Comparison of ENCODE assay signal across 8 cellular contexts in genomic region chr1:54312874-54313316, GRCh38.
DNase-seq lines count a peak whose midpoint lies in the region; ATAC-seq and TF ChIP-seq lines count a peak whose summit lies in the region.

No MANE protein-coding gene starts in this region.

- H2BK5ac ChIP-seq in trophoblast cell (ENCODE audit: low read depth, low read length, poor library complexity), result peak overlapping the region; percentile 57

- H3K4me3 Mint-ChIP-seq in GM23338, result peak overlapping the region; percentile 44; the same call in 2 of the 3 replicates

- no peaks in the 10 kb centered on the region for H3K9me3 Mint-ChIP-seq in GM23338

- H2BK12ac ChIP-seq in trophoblast cell (ENCODE audit: low read length), result no peak overlapping the region

- H3K27ac ChIP-seq in GM23338 (ENCODE audit: low read depth) (peak overlapping the region; percentile 94), trophoblast cell (ENCODE audit: low read depth, low read length) (peak overlapping the region; percentile 40), coronary artery (peak overlapping the region in 1 of 2 donors; percentile 73)

- peaks cover 7% of the 10 kb centered on the region for H3K27me3 Mint-ChIP-seq in GM23338 (ENCODE audit: insufficient read depth, low read depth, poor library complexity)

- H4K12ac ChIP-seq in trophoblast cell (ENCODE audit: low read depth, low read length), result no peak overlapping the region

- H3K9me3 ChIP-seq in trophoblast cell (ENCODE audit: insufficient read depth, low read depth, low read length), result no peaks in the 10 kb centered on the region

- TF ChIP-seq CTCF in GM23338 (conservative IDR thresholded peaks at IDR 0.05; ENCODE audit: low read depth in 2 of 2) (no peak), fibroblast of mammary gland (conservative IDR thresholded peaks at IDR 0.05; ENCODE audit: control insufficient read depth, insufficient read depth, low read depth, low read length) (no peak), coronary artery (IDR thresholded peaks at IDR 0.05) (no peak)

- H3K4me1 Mint-ChIP-seq in GM23338, result peaks cover 69% of the 10 kb centered on the region

- H3K18ac ChIP-seq in trophoblast cell (ENCODE audit: low read length), result no peak overlapping the region

- H3K27ac Mint-ChIP-seq in GM23338, result peak overlapping the region; percentile 91

- DNase-seq in GM23338 (ENCODE audit: low spot score) (peak; percentile 74), NCI-H748 treated with DMSO at 0.1 percent for 48 hours (lab: John Stamatoyannopoulos, UW) (peak; percentile 44), fibroblast of mammary gland (ENCODE audit: low read depth) (peak; percentile 82), trophoblast cell (no peak), coronary artery (ENCODE audit: low spot score) (no peak), HT-29 (ENCODE audit: low spot score) (no peak), hippocampal formation (lab: John Stamatoyannopoulos, UW) (no peak), NCI-H2107 treated with DMSO at 0.1 percent for 48 hours (lab: John Stamatoyannopoulos, UW; ENCODE audit: unreplicated experiment) (no peak)

- no CpG with 5 or more reads among the region's 7 CpGs for WGBS in trophoblast cell (ENCODE audit: extremely low coverage, insufficient coverage, insufficient read length)

- 0 out of 2 replicates have a peak, but pooled peaks cover 14% of the 10 kb centered on the region for H4K20me1 ChIP-seq in GM23338 (replicated peaks; ENCODE audit: insufficient read depth)

- ATAC-seq in GM23338, result peak; percentile 2

- H3K36me3 Mint-ChIP-seq in GM23338 (ENCODE audit: low read depth), result peaks cover 5% of the 10 kb centered on the region; the same call in 2 of the 3 replicates

- H3K27me3 ChIP-seq in GM23338 (ENCODE audit: insufficient read depth), result no peaks in the 10 kb centered on the region
- H3K27me3 ChIP-seq in trophoblast cell (ENCODE audit: insufficient read depth, low read length), result no peaks in the 10 kb centered on the region

- no peak overlapping the region for H3K23ac ChIP-seq in trophoblast cell (ENCODE audit: low read length)

- no peak overlapping the region for H4K8ac ChIP-seq in trophoblast cell (ENCODE audit: low read depth, low read length)

- no peak overlapping the region for H3K9ac ChIP-seq in trophoblast cell (ENCODE audit: low read length)

- H3K4me2 ChIP-seq in GM23338 (peak overlapping the region; percentile 67), trophoblast cell (ENCODE audit: low read length) (peak overlapping the region; percentile 14)

- H3K4me3 ChIP-seq in GM23338 (0 out of 2 replicates have a peak overlapping the region, but pooled peaks have one; percentile 26), fibroblast of mammary gland (ENCODE audit: control insufficient read depth, low read depth, low read length) (no peak overlapping the region), trophoblast cell (ENCODE audit: low read depth, low read length) (no peak overlapping the region), coronary artery (no peak overlapping the region)

- H3K4me1 ChIP-seq in GM23338 (ENCODE audit: insufficient read depth), result peaks cover 71% of the 10 kb centered on the region
- H3K4me1 ChIP-seq in trophoblast cell (ENCODE audit: control insufficient read depth in 1 of 2, insufficient read depth in 2 of 2, low read length in 2 of 2), result peaks cover 27 to 31% of the 10 kb centered on the region in 2 experiments

- peak overlapping the region; percentile 90 for H2AK5ac ChIP-seq in trophoblast cell (ENCODE audit: low read length)

- peaks cover 84% of the 10 kb centered on the region for H3K79me2 ChIP-seq in GM23338 (replicated peaks; ENCODE audit: insufficient read depth)
- H3K79me2 ChIP-seq in trophoblast cell (ENCODE audit: control insufficient read depth, insufficient read depth, low read length, poor library complexity), result peaks cover 10% of the 10 kb centered on the region

- H2AFZ ChIP-seq in GM23338 (no peak overlapping the region), trophoblast cell (ENCODE audit: insufficient read depth, low read length, poor library complexity) (peak overlapping the region; percentile 39)

- peak overlapping the region; percentile 90 for H3K4ac ChIP-seq in trophoblast cell (ENCODE audit: low read depth, low read length)

- H4K91ac ChIP-seq in trophoblast cell (ENCODE audit: low read depth, low read length), result no peak overlapping the region

- H3K14ac ChIP-seq in trophoblast cell (ENCODE audit: low read length), result peak overlapping the region; percentile 91

- H3K79me1 ChIP-seq in trophoblast cell (ENCODE audit: low read length), result peaks cover 3% of the 10 kb centered on the region

- no peak overlapping the region for H2BK120ac ChIP-seq in trophoblast cell (ENCODE audit: insufficient read depth, low read length, poor library complexity)

- no peaks in the 10 kb centered on the region for H3K9me2 ChIP-seq in GM23338 (ENCODE audit: insufficient read depth)

- H3K36me3 ChIP-seq in GM23338 (ENCODE audit: insufficient read depth) (no peaks in the 10 kb centered on the region), trophoblast cell (ENCODE audit: control insufficient read depth in 1 of 2, insufficient read depth in 2 of 2, low read length in 2 of 2) (peaks cover 4 to 11% of the 10 kb centered on the region in 2 experiments)

- H3F3A ChIP-seq in GM23338 (replicated peaks; ENCODE audit: low read depth), result peaks cover 10% of the 10 kb centered on the region; the same call in 1 of the 2 replicates

TF ChIP-seq in GM23338, 12 proteins besides CTCF, POLR2A, EP300 and RAD21 (continues in another document):
- TF ChIP-seq REST (IDR thresholded peaks at IDR 0.05; ENCODE audit: unreplicated experiment), result no peak
- no peak for TF ChIP-seq EZH2 (IDR thresholded peaks at IDR 0.05; ENCODE audit: low read depth, unreplicated experiment)
- no peak for TF ChIP-seq ETS1 (IDR thresholded peaks at IDR 0.05)
- TF ChIP-seq CREB1 (CRISPR knock-in tag; IDR thresholded peaks at IDR 0.05; ENCODE audit: low read depth), result no peak
- TF ChIP-seq POLR2AphosphoS5 (IDR thresholded peaks at IDR 0.05; ENCODE audit: low read depth), result no peak
- no peak for TF ChIP-seq NANOG (IDR thresholded peaks at IDR 0.05; ENCODE audit: borderline replicate concordance)
- TF ChIP-seq JUNB (IDR thresholded peaks at IDR 0.05; ENCODE audit: unreplicated experiment), result no peak
- no peak for TF ChIP-seq STAT1 (IDR thresholded peaks at IDR 0.05; ENCODE audit: unreplicated experiment)

Comparison
In these comparisons a context has a peak if more than half of its experiments do, and no peak if none do; other contexts are left out.
1. DNase-seq: peak in GM23338 (single experiment), NCI-H748 treated with DMSO at 0.1 percent for 48 hours (single experiment) and fibroblast of mammary gland (single experiment); none in trophoblast cell (0 of 2), coronary artery (single experiment), HT-29 (single experiment), hippocampal formation (0 of 2) and NCI-H2107 treated with DMSO at 0.1 percent for 48 hours (single experiment).